11 cellular contexts compared by ENCODE assay signal in genomic region chr15:74201656-74202420, GRCh38. TPM values are rescaled to one million over a fixed set of nuclear protein-coding genes. Genes with fewer than 3 reads are reported as not detected.
DNase-seq lines count a peak whose midpoint lies in the region; ATAC-seq and TF ChIP-seq lines count a peak whose summit lies in the region.
"Had no signal": no experiment of that assay in that cellular context is flagged by ENCODE, and none has a peak within 500 bp of the region (broad histone marks: within the 10 kb centered on the region; RNA-seq: fewer than 3 reads in every experiment).

No MANE protein-coding gene starts in this region.

- H4K20me1 ChIP-seq in smooth muscle cell (ENCODE audit: low read depth), result peaks cover 41% of the 10 kb centered on the region

- H3K36me3 ChIP-seq in HUES48 (ENCODE audit: control insufficient read depth, insufficient read depth, low read length) (no peaks in the 10 kb centered on the region), smooth muscle cell (ENCODE audit: low read depth) (no peaks in the 10 kb centered on the region)
- H3K36me3 ChIP-seq in naive thymus-derived CD4-positive, alpha-beta T cell (ENCODE audit: control insufficient read depth in 2 of 3, insufficient read depth in 3 of 3, low read length in 3 of 3), result no peaks in the 10 kb centered on the region
- H3K36me3 ChIP-seq: neutrophil had no signal

- H3K36me3 Mint-ChIP-seq in glutamatergic neuron (ENCODE audit: unreplicated experiment), result no peaks in the 10 kb centered on the region
- H3K36me3 Mint-ChIP-seq in naive thymus-derived CD4-positive, alpha-beta T cell, result no peaks in the 10 kb centered on the region
- H3K36me3 Mint-ChIP-seq: activated naive CD8-positive, alpha-beta T cell treated with anti-CD3 and anti-CD28 coated beads for 36 hours had no signal

- H3K27me3 ChIP-seq in HUES48 (ENCODE audit: control insufficient read depth, insufficient read depth, low read length), result peaks cover 14% of the 10 kb centered on the region
- no peaks in the 10 kb centered on the region for H3K27me3 ChIP-seq in smooth muscle cell (ENCODE audit: low read depth)
- no peaks in the 10 kb centered on the region for H3K27me3 ChIP-seq in naive thymus-derived CD4-positive, alpha-beta T cell (ENCODE audit: control insufficient read depth in 2 of 2, insufficient read depth in 2 of 2, low read length in 2 of 2)

- peak overlapping the region; percentile 60 for H3K4me3 ChIP-seq in HUES48 (ENCODE audit: low read depth, low read length)
- peak overlapping the region; percentile 44 for H3K4me3 ChIP-seq in smooth muscle cell
- H3K4me3 ChIP-seq in naive thymus-derived CD4-positive, alpha-beta T cell (ENCODE audit: low read length), result no peak overlapping the region

- H3K9me3 ChIP-seq in HUES48 (ENCODE audit: control insufficient read depth, insufficient read depth, low read length) (no peaks in the 10 kb centered on the region), smooth muscle cell (replicated peaks; ENCODE audit: low read depth) (no peaks in the 10 kb centered on the region)
- no peaks in the 10 kb centered on the region for H3K9me3 ChIP-seq in naive thymus-derived CD4-positive, alpha-beta T cell (ENCODE audit: control insufficient read depth in 2 of 3, low read length in 3 of 3)
- H3K9me3 ChIP-seq: neutrophil had no signal

- H3K4me1 ChIP-seq in HUES48 (ENCODE audit: control insufficient read depth, insufficient read depth, low read length) (peaks cover 35% of the 10 kb centered on the region), smooth muscle cell (ENCODE audit: low read depth) (peaks cover 48% of the 10 kb centered on the region)
- H3K4me1 ChIP-seq in naive thymus-derived CD4-positive, alpha-beta T cell (ENCODE audit: control insufficient read depth in 2 of 2, insufficient read depth in 2 of 2, low read length in 2 of 2), result no peaks in the 10 kb centered on the region

- peak overlapping the region; percentile 88 for H3K4me2 ChIP-seq in smooth muscle cell

- TF ChIP-seq CTCF in glutamatergic neuron (IDR thresholded peaks at IDR 0.05; ENCODE audit: partially characterized antibody, unreplicated experiment) (no peak), smooth muscle cell (IDR thresholded peaks at IDR 0.05; ENCODE audit: borderline replicate concordance, insufficient read depth, poor library complexity, severe bottlenecking) (no peak), GM13976 (IDR thresholded peaks at IDR 0.05; ENCODE audit: borderline replicate concordance, control extremely low read depth, extremely low read depth, insufficient read depth, missing control alignments) (no peak)

- H3K79me2 ChIP-seq in smooth muscle cell (ENCODE audit: low read depth), result peaks cover 54% of the 10 kb centered on the region

- H3K9me3 Mint-ChIP-seq in glutamatergic neuron (ENCODE audit: unreplicated experiment), result peaks cover 8% of the 10 kb centered on the region
- H3K9me3 Mint-ChIP-seq in naive thymus-derived CD4-positive, alpha-beta T cell, result no peaks in the 10 kb centered on the region
- H3K9me3 Mint-ChIP-seq: activated naive CD8-positive, alpha-beta T cell treated with anti-CD3 and anti-CD28 coated beads for 36 hours had no signal

- DNase-seq in glutamatergic neuron, result no peak
- no peak for DNase-seq in smooth muscle cell (lab: John Stamatoyannopoulos, UW; ENCODE audit: unreplicated experiment)
- DNase-seq in naive thymus-derived CD4-positive, alpha-beta T cell, result no peak
- no peak for DNase-seq in GM13976 (ENCODE audit: low spot score)
- no peak for DNase-seq in NCI-H1436 treated with DMSO at 0.1 percent for 48 hours (lab: John Stamatoyannopoulos, UW)
- DNase-seq: activated CD4-positive, alpha-beta T cell treated with anti-CD3 and anti-CD28 coated beads, Interleukin-2, amount 50 U/mL, for 1 hour; activated naive CD8-positive, alpha-beta T cell treated with anti-CD3 and anti-CD28 coated beads for 36 hours; stimulated activated CD4-positive, alpha-beta T cell treated with anti-CD3 and anti-CD28 coated beads, Interleukin-4, amount 100 ng/mL, for 4 hours had no signal

- peak overlapping the region; percentile 59 for H3K4me3 Mint-ChIP-seq in glutamatergic neuron (ENCODE audit: unreplicated experiment)
- H3K4me3 Mint-ChIP-seq in naive thymus-derived CD4-positive, alpha-beta T cell, result no peak overlapping the region
- H3K4me3 Mint-ChIP-seq: activated naive CD8-positive, alpha-beta T cell treated with anti-CD3 and anti-CD28 coated beads for 36 hours had no signal

- intact Hi-C loops in naive thymus-derived CD4-positive, alpha-beta T cell (cut with micrococcal nuclease), result no loop called here

- CTCF ChIA-PET in naive thymus-derived CD4-positive, alpha-beta T cell (lab: Charles Lee), result no interaction called here

- peaks cover 2% of the 10 kb centered on the region for H3K27me3 Mint-ChIP-seq in glutamatergic neuron (ENCODE audit: unreplicated experiment)
- peaks cover 0 to 14% (median 4%) of the 10 kb centered on the region in 5 donors for H3K27me3 Mint-ChIP-seq in naive thymus-derived CD4-positive, alpha-beta T cell
- H3K27me3 Mint-ChIP-seq: activated naive CD8-positive, alpha-beta T cell treated with anti-CD3 and anti-CD28 coated beads for 36 hours had no signal

- peaks cover 29% of the 10 kb centered on the region for H3F3A ChIP-seq in smooth muscle cell (ENCODE audit: low read depth)

- ATAC-seq in SK-N-SH treated with all-trans-retinoic acid at 6 μM for 48 hours, result no peak
- ATAC-seq in naive thymus-derived CD4-positive, alpha-beta T cell, result no peak

- no peak overlapping the region; the same call in 1 of the 2 replicates for H3K9ac ChIP-seq in HUES48 (ENCODE audit: low read depth, low read length)
- peak overlapping the region; percentile 67 for H3K9ac ChIP-seq in smooth muscle cell (ENCODE audit: low read depth)

- H3K27ac Mint-ChIP-seq in glutamatergic neuron (ENCODE audit: unreplicated experiment), result peak overlapping the region; percentile 43
- H3K27ac Mint-ChIP-seq in naive thymus-derived CD4-positive, alpha-beta T cell, result no peak overlapping the region
- H3K27ac Mint-ChIP-seq: activated naive CD8-positive, alpha-beta T cell treated with anti-CD3 and anti-CD28 coated beads for 36 hours had no signal

- POLR2A ChIA-PET in naive thymus-derived CD4-positive, alpha-beta T cell (lab: Charles Lee), result no interaction called here

- H2AFZ ChIP-seq in smooth muscle cell (ENCODE audit: low read depth), result no peak overlapping the region

- H3K27ac ChIP-seq in HUES48 (ENCODE audit: low read depth, low read length), result peak overlapping the region; percentile 79
- H3K27ac ChIP-seq in smooth muscle cell (ENCODE audit: low read depth), result peak overlapping the region; percentile 87
- H3K27ac ChIP-seq in naive thymus-derived CD4-positive, alpha-beta T cell (ENCODE audit: low read depth, low read length), result no peak overlapping the region
- H3K27ac ChIP-seq: neutrophil had no signal

- whole genome bisulfite sequencing in smooth muscle cell (ENCODE audit: low lambda C conversion rate), result 28% methylated on average over 8 of the region's 8 CpGs

- in situ Hi-C loops in GM13976 (cut with MboI; ENCODE audit: low sequenced_read_pairs, unreplicated experiment), result no loop called here

- peaks cover 28% of the 10 kb centered on the region for H3K4me1 Mint-ChIP-seq in glutamatergic neuron (ENCODE audit: low read depth, unreplicated experiment)
- peaks cover 0 to 4% (median 0%) of the 10 kb centered on the region in 7 donors for H3K4me1 Mint-ChIP-seq in naive thymus-derived CD4-positive, alpha-beta T cell
- H3K4me1 Mint-ChIP-seq: activated naive CD8-positive, alpha-beta T cell treated with anti-CD3 and anti-CD28 coated beads for 36 hours had no signal

TF ChIP-seq in SK-N-SH treated with all-trans-retinoic acid at 6 μM for 48 hours, 23 proteins besides CTCF, POLR2A, EP300 and RAD21:
- TF ChIP-seq ISL1 (CRISPR knock-in tag; IDR thresholded peaks at IDR 0.05), result no peak
- TF ChIP-seq, protein P1, sequence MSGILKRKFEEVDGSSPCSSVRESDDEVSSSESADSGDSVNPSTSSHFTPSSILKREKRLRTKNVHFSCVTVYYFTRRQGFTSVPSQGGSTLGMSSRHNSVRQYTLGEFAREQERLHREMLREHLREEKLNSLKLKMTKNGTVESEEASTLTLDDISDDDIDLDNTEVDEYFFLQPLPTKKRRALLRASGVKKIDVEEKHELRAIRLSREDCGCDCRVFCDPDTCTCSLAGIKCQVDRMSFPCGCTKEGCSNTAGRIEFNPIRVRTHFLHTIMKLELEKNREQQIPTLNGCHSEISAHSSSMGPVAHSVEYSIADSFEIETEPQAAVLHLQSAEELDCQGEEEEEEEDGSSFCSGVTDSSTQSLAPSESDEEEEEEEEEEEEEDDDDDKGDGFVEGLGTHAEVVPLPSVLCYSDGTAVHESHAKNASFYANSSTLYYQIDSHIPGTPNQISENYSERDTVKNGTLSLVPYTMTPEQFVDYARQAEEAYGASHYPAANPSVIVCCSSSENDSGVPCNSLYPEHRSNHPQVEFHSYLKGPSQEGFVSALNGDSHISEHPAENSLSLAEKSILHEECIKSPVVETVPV (CRISPR knock-in tag; IDR thresholded peaks at IDR 0.05), result 0 out of 2 replicates have a peak, but pooled peaks have one; percentile 19

RNA-seq across cellular contexts. Expression of gene STRA6, which starts 0.7 kb away (rescaled TPM):
- total RNA-seq in glutamatergic neuron (ENCODE audit: unreplicated experiment) (8.4 TPM), smooth muscle cell (111 and 124 TPM in 2 replicates)
- polyA plus RNA-seq in smooth muscle cell, result 237 and 253 TPM in 2 replicates
- total RNA-seq in naive thymus-derived CD4-positive, alpha-beta T cell, result not detected
- polyA plus RNA-seq in naive thymus-derived CD4-positive, alpha-beta T cell, result not detected

RNA-seq across cellular contexts. Expression of gene ISLR, which starts 28.3 kb away (rescaled TPM):
- 1.2 TPM for total RNA-seq in glutamatergic neuron (ENCODE audit: unreplicated experiment)
- 67.3 and 119 TPM in 2 replicates for total RNA-seq in smooth muscle cell
- 93.3 and 130 TPM in 2 replicates for polyA plus RNA-seq in smooth muscle cell
- not detected for total RNA-seq in naive thymus-derived CD4-positive, alpha-beta T cell
- not detected for polyA plus RNA-seq in naive thymus-derived CD4-positive, alpha-beta T cell
- total RNA-seq: activated naive CD8-positive, alpha-beta T cell treated with anti-CD3 and anti-CD28 coated beads for 36 hours had no signal

RNA-seq across cellular contexts. Expression of gene CCDC33, which starts 34.3 kb away (rescaled TPM):
- total RNA-seq in glutamatergic neuron (ENCODE audit: unreplicated experiment) (0.49 TPM), smooth muscle cell (2.1 and 3.8 TPM in 2 replicates)
- 5.8 and 10.0 TPM in 2 replicates for polyA plus RNA-seq in smooth muscle cell
- total RNA-seq in naive thymus-derived CD4-positive, alpha-beta T cell, result not detected
- polyA plus RNA-seq in naive thymus-derived CD4-positive, alpha-beta T cell, result not detected

Comparison
In these comparisons a context has a peak if more than half of its experiments do, and no peak if none do; other contexts are left out.
1. RNA of gene STRA6, which starts 0.7 kb away (total RNA-seq): 111 to 124 TPM in smooth muscle cell; 8.4 TPM in glutamatergic neuron (single experiment) and not detected in naive thymus-derived CD4-positive, alpha-beta T cell; every median in the first group is over 10 times any median in the second.
2. RNA of gene ISLR, which starts 28.3 kb away (total RNA-seq): 67.3 to 119 TPM in smooth muscle cell; 1.2 TPM in glutamatergic neuron (single experiment) and not detected in naive thymus-derived CD4-positive, alpha-beta T cell; every median in the first group is over 10 times any median in the second.